Comparison of ENCODE assay signal across 7 cellular contexts in the genomic region with DNA sequence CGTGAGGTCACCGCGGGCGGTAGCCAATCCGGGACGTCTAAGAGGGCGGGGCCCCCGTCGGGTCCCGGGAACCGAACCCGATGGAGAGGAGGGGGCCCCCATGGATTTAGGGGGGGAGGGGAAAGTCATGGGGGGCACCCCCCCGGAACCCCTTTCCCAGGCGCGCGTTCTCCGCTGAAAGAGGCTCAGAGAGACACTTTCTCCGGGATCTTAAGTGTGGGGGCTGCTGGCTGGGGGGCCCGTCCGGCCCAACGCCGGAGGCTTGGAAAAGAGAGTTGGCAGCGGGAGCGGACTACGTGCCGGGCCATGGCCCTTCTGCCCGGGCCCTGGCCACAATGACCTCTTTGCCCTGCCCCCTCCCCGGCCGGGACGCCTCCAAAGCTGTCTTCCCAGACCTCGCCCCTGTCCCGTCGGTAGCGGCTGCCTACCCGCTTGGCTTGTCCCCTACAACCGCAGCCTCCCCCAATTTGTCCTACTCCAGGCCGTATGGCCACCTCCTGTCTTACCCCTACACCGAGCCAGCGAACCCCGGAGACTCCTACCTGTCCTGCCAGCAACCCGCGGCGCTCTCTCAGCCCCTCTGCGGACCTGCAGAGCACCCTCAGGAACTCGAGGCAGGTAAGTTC. TPM values are rescaled to one million over a fixed set of nuclear protein-coding genes. Genes with fewer than 3 reads are reported as not detected.
A peak's percentile ranks its signal among the peaks of the same experiment; 100 is the strongest.
DNase-seq lines count a peak whose midpoint lies in the region; ATAC-seq and TF ChIP-seq lines count a peak whose summit lies in the region.

A gene with protein sequence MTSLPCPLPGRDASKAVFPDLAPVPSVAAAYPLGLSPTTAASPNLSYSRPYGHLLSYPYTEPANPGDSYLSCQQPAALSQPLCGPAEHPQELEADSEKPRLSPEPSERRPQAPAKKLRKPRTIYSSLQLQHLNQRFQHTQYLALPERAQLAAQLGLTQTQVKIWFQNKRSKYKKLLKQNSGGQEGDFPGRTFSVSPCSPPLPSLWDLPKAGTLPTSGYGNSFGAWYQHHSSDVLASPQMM (plus strand): TSS at position 57 of the 626 bp plus-strand sequence. CDS start 279 bp downstream, at position 336.

- H3K9me3 Mint-ChIP-seq in nephron, result peaks cover 2% of the 10 kb centered on the region

- H3K27me3 Mint-ChIP-seq in nephron (ENCODE audit: low read depth), result peaks cover 100% of the 10 kb centered on the region

- H3K27ac ChIP-seq in colonic mucosa, result no peak within 1 kb of the TSS

- H3K27ac Mint-ChIP-seq in nephron, result peak within 1 kb of the TSS in 1 of 3 experiments; percentile 44

- H3K4me3 ChIP-seq in GM12875 (ENCODE audit: low read depth, low read length), result peak within 1 kb of the TSS; percentile 44
- peak within 1 kb of the TSS; percentile 50 for H3K4me3 ChIP-seq in colonic mucosa

- peaks cover 93% of the 10 kb centered on the region for H3K27me3 ChIP-seq in colonic mucosa

- no peak for ATAC-seq in GM18520 (IDR thresholded peaks at IDR 0.05; ENCODE audit: unreplicated experiment)

- peaks cover 7% of the 10 kb centered on the region for H3K4me1 ChIP-seq in colonic mucosa

- H3K9me3 ChIP-seq in colonic mucosa, result no peaks in the 10 kb centered on the region

- no peaks in the 10 kb centered on the region for H3K36me3 ChIP-seq in colonic mucosa

- H3K9ac ChIP-seq in colonic mucosa (ENCODE audit: low read depth in 2 of 2, low read length in 2 of 2), result no peak within 1 kb of the TSS

- H3K4me1 Mint-ChIP-seq in nephron, result peaks cover 25% of the 10 kb centered on the region

- DNase-seq in NCI-H226 (peak; percentile 72), colonic mucosa (no peak), SIG-M5 treated with dmso at 0.1 percent for 504 hours (lab: John Stamatoyannopoulos, UW; ENCODE audit: unreplicated experiment) (no peak), NCI-H2196 (lab: John Stamatoyannopoulos, UW; ENCODE audit: unreplicated experiment) (no peak)

- intact Hi-C loops in colonic mucosa (cut with DNase I), result no loop called here

- H3K4me3 Mint-ChIP-seq in nephron, result peak within 1 kb of the TSS; percentile 86 to 90 (median 88)

- no peaks in the 10 kb centered on the region for H3K36me3 Mint-ChIP-seq in nephron (ENCODE audit: low read depth)

- TF ChIP-seq CTCF in GM12875 (IDR thresholded peaks at IDR 0.05; ENCODE audit: borderline replicate concordance, insufficient read depth, low read depth, low read length), result no peak
- TF ChIP-seq CTCF in colonic mucosa (IDR thresholded peaks at IDR 0.05), result no peak
- TF ChIP-seq CTCF in nephron (IDR thresholded peaks at IDR 0.05; ENCODE audit: unreplicated experiment in 3 of 3), result no peak

RNA-seq across cellular contexts. Expression of the gene that starts here (rescaled TPM):
- under 1 TPM in 1 of 2 donors, not detected in 1; 0.49 TPM for total RNA-seq in colonic mucosa
